ENCODE assay signal across 20 cellular contexts in genomic region chr10:43199684-43200537, GRCh38.
A peak's percentile ranks its signal among the peaks of the same experiment; 100 is the strongest.
DNase-seq lines count a peak whose midpoint lies in the region; ATAC-seq and TF ChIP-seq lines count a peak whose summit lies in the region.
"Had no signal": no experiment of that assay in that cellular context is flagged by ENCODE, and none has a peak within 500 bp of the region (broad histone marks: within the 10 kb centered on the region; RNA-seq: fewer than 3 reads in every experiment).

No MANE protein-coding gene starts in this region.

- H3K27ac Mint-ChIP-seq in activated naive CD8-positive, alpha-beta T cell treated with anti-CD3 and anti-CD28 coated beads, Interleukin-2, amount 10 ng/mL, durations not matched to agents 7 days and 5 days: no peak overlapping the region
- no peak overlapping the region for H3K27ac Mint-ChIP-seq in activated naive CD8-positive, alpha-beta T cell treated with anti-CD3 and anti-CD28 coated beads, Interleukin-2, amount 50 U/mL, for 24 hours
- no peak overlapping the region for H3K27ac Mint-ChIP-seq in activated CD4-positive, alpha-beta memory T cell treated with anti-CD3 and anti-CD28 coated beads for 36 hours
- H3K27ac Mint-ChIP-seq: activated CD8-positive, alpha-beta T cell treated with anti-CD3 and anti-CD28 coated beads, Interleukin-2, amount 10 ng/mL, durations not matched to agents 7 days and 5 days; activated T-helper 17 cell treated with anti-CD3 and anti-CD28 coated beads, Interleukin-2, amount 50 U/mL, for 72 hours; CD8-positive, alpha-beta T cell; natural killer cell; progenitor cell of endocrine pancreas had no signal

- no peak for ATAC-seq in activated naive CD8-positive, alpha-beta T cell treated with anti-CD3 and anti-CD28 coated beads, Interleukin-2, amount 10 ng/mL, durations not matched to agents 7 days and 5 days (ENCODE audit: low read depth)
- no peak for ATAC-seq in activated naive CD8-positive, alpha-beta T cell treated with anti-CD3 and anti-CD28 coated beads, Interleukin-2, amount 50 U/mL, for 24 hours
- no peak for ATAC-seq in HG03135 (IDR thresholded peaks at IDR 0.05; ENCODE audit: unreplicated experiment)
- ATAC-seq: activated CD8-positive, alpha-beta T cell treated with anti-CD3 and anti-CD28 coated beads, Interleukin-2, amount 10 ng/mL, durations not matched to agents 7 days and 5 days; activated T-helper 17 cell treated with anti-CD3 and anti-CD28 coated beads, Interleukin-2, amount 50 U/mL, for 72 hours; CD8-positive, alpha-beta T cell; HepG2; natural killer cell had no signal

- no peak overlapping the region for H3K4me3 Mint-ChIP-seq in activated naive CD8-positive, alpha-beta T cell treated with anti-CD3 and anti-CD28 coated beads, Interleukin-2, amount 10 ng/mL, durations not matched to agents 7 days and 5 days
- no peak overlapping the region for H3K4me3 Mint-ChIP-seq in activated naive CD8-positive, alpha-beta T cell treated with anti-CD3 and anti-CD28 coated beads, Interleukin-2, amount 50 U/mL, for 24 hours
- H3K4me3 Mint-ChIP-seq in activated CD4-positive, alpha-beta memory T cell treated with anti-CD3 and anti-CD28 coated beads for 36 hours: no peak overlapping the region
- H3K4me3 Mint-ChIP-seq: activated CD8-positive, alpha-beta T cell treated with anti-CD3 and anti-CD28 coated beads, Interleukin-2, amount 10 ng/mL, durations not matched to agents 7 days and 5 days; activated T-helper 17 cell treated with anti-CD3 and anti-CD28 coated beads, Interleukin-2, amount 50 U/mL, for 72 hours; CD8-positive, alpha-beta T cell; natural killer cell had no signal

- POLR2A ChIA-PET in activated naive CD8-positive, alpha-beta T cell treated with anti-CD3 and anti-CD28 coated beads, Interleukin-2, amount 10 ng/mL, durations not matched to agents 7 days and 5 days (lab: Charles Lee): no interaction called here
- POLR2A ChIA-PET in activated CD4-positive, alpha-beta memory T cell treated with anti-CD3 and anti-CD28 coated beads for 36 hours (lab: Charles Lee): no interaction called here

- peak; percentile 30 for DNase-seq in activated naive CD8-positive, alpha-beta T cell treated with anti-CD3 and anti-CD28 coated beads, Interleukin-2, amount 10 ng/mL, durations not matched to agents 7 days and 5 days
- no peak for DNase-seq in activated naive CD8-positive, alpha-beta T cell treated with anti-CD3 and anti-CD28 coated beads, Interleukin-2, amount 50 U/mL, for 24 hours
- peak; percentile 6 for DNase-seq in activated CD4-positive, alpha-beta memory T cell treated with anti-CD3 and anti-CD28 coated beads for 36 hours
- DNase-seq in mucosa of gallbladder (ENCODE audit: low spot score): peak; percentile 7
- DNase-seq in vagina (ENCODE audit: extremely low spot score in 2 of 2): peak; percentile 75 to 95
- DNase-seq in stimulated activated naive CD4-positive, alpha-beta T cell treated with Interleukin-2 at 50 U/mL for 16 hours (lab: John Stamatoyannopoulos, UW): no peak
- no peak for DNase-seq in NCI-H226
- DNase-seq: activated CD8-positive, alpha-beta T cell treated with anti-CD3 and anti-CD28 coated beads, Interleukin-2, amount 10 ng/mL, durations not matched to agents 7 days and 5 days; DMS79 treated with DMSO at 0.1 percent for 48 hours; esophagus squamous epithelium; mesenchymal stem cell; natural killer cell; NK-92 treated with Interleukin-12 subunit alpha and Interleukin-12 subunit beta, amount 100 ng/mL, for 24 hours; testis had no signal

- no peaks in the 10 kb centered on the region for H3K9me3 ChIP-seq in vagina
- H3K9me3 ChIP-seq: esophagus squamous epithelium, testis had no signal

- CTCF ChIA-PET in activated CD4-positive, alpha-beta memory T cell treated with anti-CD3 and anti-CD28 coated beads for 36 hours (lab: Charles Lee): no interaction called here

- H3K36me3 ChIP-seq in vagina: no peaks in the 10 kb centered on the region
- H3K36me3 ChIP-seq: esophagus squamous epithelium had no signal

- H3K9me3 Mint-ChIP-seq in activated naive CD8-positive, alpha-beta T cell treated with anti-CD3 and anti-CD28 coated beads, Interleukin-2, amount 10 ng/mL, durations not matched to agents 7 days and 5 days: no peaks in the 10 kb centered on the region
- H3K9me3 Mint-ChIP-seq in activated naive CD8-positive, alpha-beta T cell treated with anti-CD3 and anti-CD28 coated beads, Interleukin-2, amount 50 U/mL, for 24 hours: no peaks in the 10 kb centered on the region
- no peaks in the 10 kb centered on the region for H3K9me3 Mint-ChIP-seq in activated CD4-positive, alpha-beta memory T cell treated with anti-CD3 and anti-CD28 coated beads for 36 hours
- H3K9me3 Mint-ChIP-seq: activated T-helper 17 cell treated with anti-CD3 and anti-CD28 coated beads, Interleukin-2, amount 50 U/mL, for 72 hours; CD8-positive, alpha-beta T cell; natural killer cell had no signal

- TF ChIP-seq CTCF in vagina (IDR thresholded peaks at IDR 0.05): no peak

- no peak for TF ChIP-seq POLR2A in vagina (IDR thresholded peaks at IDR 0.05)

- intact Hi-C loops in activated CD4-positive, alpha-beta memory T cell treated with anti-CD3 and anti-CD28 coated beads for 36 hours (cut with micrococcal nuclease): loop anchor here (5.0 kb wide), 1 partner anchor 57 kb away; no protein-coding TSS in a partner anchor
- intact Hi-C loops in vagina (cut with DNase I): no loop called here

- H3K27me3 Mint-ChIP-seq in activated naive CD8-positive, alpha-beta T cell treated with anti-CD3 and anti-CD28 coated beads, Interleukin-2, amount 10 ng/mL, durations not matched to agents 7 days and 5 days: no peaks in the 10 kb centered on the region
- no peaks in the 10 kb centered on the region for H3K27me3 Mint-ChIP-seq in activated naive CD8-positive, alpha-beta T cell treated with anti-CD3 and anti-CD28 coated beads, Interleukin-2, amount 50 U/mL, for 24 hours
- H3K27me3 Mint-ChIP-seq in activated CD4-positive, alpha-beta memory T cell treated with anti-CD3 and anti-CD28 coated beads for 36 hours: no peaks in the 10 kb centered on the region
- H3K27me3 Mint-ChIP-seq: activated T-helper 17 cell treated with anti-CD3 and anti-CD28 coated beads, Interleukin-2, amount 50 U/mL, for 72 hours had no signal

- H3K4me1 Mint-ChIP-seq in activated naive CD8-positive, alpha-beta T cell treated with anti-CD3 and anti-CD28 coated beads, Interleukin-2, amount 10 ng/mL, durations not matched to agents 7 days and 5 days: peaks cover 2% of the 10 kb centered on the region
- H3K4me1 Mint-ChIP-seq in activated naive CD8-positive, alpha-beta T cell treated with anti-CD3 and anti-CD28 coated beads, Interleukin-2, amount 50 U/mL, for 24 hours: peaks cover 3% of the 10 kb centered on the region
- H3K4me1 Mint-ChIP-seq in activated CD4-positive, alpha-beta memory T cell treated with anti-CD3 and anti-CD28 coated beads for 36 hours (ENCODE audit: low read depth): peaks cover 3% of the 10 kb centered on the region
- H3K4me1 Mint-ChIP-seq: activated T-helper 17 cell treated with anti-CD3 and anti-CD28 coated beads, Interleukin-2, amount 50 U/mL, for 72 hours had no signal

- no peak overlapping the region for H3K27ac ChIP-seq in vagina
- H3K27ac ChIP-seq: esophagus squamous epithelium, testis had no signal

- H3K27me3 ChIP-seq in vagina: no peaks in the 10 kb centered on the region
- H3K27me3 ChIP-seq: esophagus squamous epithelium, testis had no signal

- H3K4me1 ChIP-seq in vagina: peaks cover 17% of the 10 kb centered on the region

- no peak overlapping the region for H3K4me3 ChIP-seq in vagina
- H3K4me3 ChIP-seq: esophagus squamous epithelium, smooth muscle cell, testis had no signal

- no peaks in the 10 kb centered on the region for H3K36me3 Mint-ChIP-seq in activated naive CD8-positive, alpha-beta T cell treated with anti-CD3 and anti-CD28 coated beads, Interleukin-2, amount 10 ng/mL, durations not matched to agents 7 days and 5 days
- no peaks in the 10 kb centered on the region for H3K36me3 Mint-ChIP-seq in activated naive CD8-positive, alpha-beta T cell treated with anti-CD3 and anti-CD28 coated beads, Interleukin-2, amount 50 U/mL, for 24 hours (ENCODE audit: low read depth)
- H3K36me3 Mint-ChIP-seq in activated CD4-positive, alpha-beta memory T cell treated with anti-CD3 and anti-CD28 coated beads for 36 hours: no peaks in the 10 kb centered on the region
- H3K36me3 Mint-ChIP-seq: CD8-positive, alpha-beta T cell; natural killer cell had no signal

Comparison
In these comparisons a context has a peak if more than half of its experiments do, and no peak if none do; other contexts are left out.
1. DNase-seq: peak in activated naive CD8-positive, alpha-beta T cell treated with anti-CD3 and anti-CD28 coated beads, Interleukin-2, amount 10 ng/mL, durations not matched to agents 7 days and 5 days (single experiment), activated CD4-positive, alpha-beta memory T cell treated with anti-CD3 and anti-CD28 coated beads for 36 hours (single experiment), mucosa of gallbladder (single experiment) and vagina (2 of 2); none in activated naive CD8-positive, alpha-beta T cell treated with anti-CD3 and anti-CD28 coated beads, Interleukin-2, amount 50 U/mL, for 24 hours (single experiment), stimulated activated naive CD4-positive, alpha-beta T cell treated with Interleukin-2 at 50 U/mL for 16 hours (single experiment) and NCI-H226 (single experiment).